In the genomic region with DNA sequence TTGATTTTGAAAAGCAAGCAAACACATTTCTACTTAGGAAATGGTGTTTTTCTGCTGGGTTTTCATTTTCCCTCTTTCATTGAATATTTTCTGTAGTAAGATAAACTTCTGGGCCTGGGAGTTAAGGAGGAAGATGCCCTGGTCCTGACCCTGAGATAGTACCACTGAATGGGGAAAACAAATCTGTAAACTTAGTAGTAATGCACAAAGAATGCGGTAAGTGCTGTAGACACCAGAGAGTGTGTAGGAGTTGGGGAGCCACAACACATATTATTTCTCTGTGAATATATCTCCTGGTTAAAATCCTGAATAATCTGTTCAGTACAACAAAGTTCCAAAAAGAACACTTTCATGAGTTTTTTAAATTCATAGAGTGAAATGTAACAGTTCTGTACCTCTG, we compare ENCODE assay signal across 20 cellular contexts.
A peak's percentile ranks its signal among the peaks of the same experiment; 100 is the strongest.
DNase-seq lines count a peak whose midpoint lies in the region; ATAC-seq and TF ChIP-seq lines count a peak whose summit lies in the region.
"Had no signal": no experiment of that assay in that cellular context is flagged by ENCODE, and none has a peak within 500 bp of the region (broad histone marks: within the 10 kb centered on the region; RNA-seq: fewer than 3 reads in every experiment).

No MANE protein-coding gene starts in this region.

- no peak for ATAC-seq in HG03520 (IDR thresholded peaks at IDR 0.05; ENCODE audit: unreplicated experiment)
- ATAC-seq: CD8-positive, alpha-beta T cell; heart right ventricle had no signal

- no peak overlapping the region for H3K4me3 ChIP-seq in mesenchymal stem cell (ENCODE audit: insufficient read depth in 1 of 2, low read depth in 1 of 2, low read length in 2 of 2)
- no peak overlapping the region for H3K4me3 ChIP-seq in WERI-Rb-1 (ENCODE audit: low read depth, low read length)
- H3K4me3 ChIP-seq: esophagus muscularis mucosa, heart right ventricle, right atrium auricular region, suprapubic skin had no signal

- in situ Hi-C loops in GM13976 (cut with MboI; ENCODE audit: low sequenced_read_pairs, unreplicated experiment): no loop called here

- H3K27me3 ChIP-seq in mesenchymal stem cell (ENCODE audit: control insufficient read depth in 1 of 2, insufficient read depth in 1 of 2, low read length in 2 of 2): no peaks in the 10 kb centered on the region
- H3K27me3 ChIP-seq in WERI-Rb-1 (ENCODE audit: insufficient read depth, low read depth, severe bottlenecking): no peaks in the 10 kb centered on the region
- H3K27me3 ChIP-seq: esophagus muscularis mucosa, heart right ventricle, right atrium auricular region, suprapubic skin had no signal

- no peak overlapping the region for H3K9ac ChIP-seq in mesenchymal stem cell (ENCODE audit: low read length)

- H4K91ac ChIP-seq in mesenchymal stem cell (ENCODE audit: low read length): no peak overlapping the region

- H2BK120ac ChIP-seq in mesenchymal stem cell (ENCODE audit: low read depth, low read length): no peak overlapping the region

- peak; percentile 43 for DNase-seq in AG08395 (ENCODE audit: low spot score)
- DNase-seq in HT-29 (ENCODE audit: low spot score): peak; percentile 1
- peak; percentile 96 for DNase-seq in amniotic epithelial cell (ENCODE audit: low read depth)
- DNase-seq in mesenchymal stem cell: peak; percentile 32
- no peak for DNase-seq in WERI-Rb-1
- no peak for DNase-seq in GM13976 (ENCODE audit: low spot score)
- DNase-seq in D341Med (ENCODE audit: low spot score): no peak
- DNase-seq: activated CD8-positive, alpha-beta memory T cell treated with anti-CD3 and anti-CD28 coated beads, Interleukin-2, amount 50 U/mL, for 48 hours; activated gamma-delta T cell; CD8-positive, alpha-beta T cell; DND-41; effector CD8-positive, alpha-beta T cell; heart right ventricle; NCI-H1930; nucleus accumbens; stimulated activated CD4-positive, alpha-beta T cell treated with anti-CD3 and anti-CD28 coated beads, Interleukin-15, amount 100 ng/mL, for 24 hours had no signal

- H2AFZ ChIP-seq in mesenchymal stem cell (ENCODE audit: low read depth, low read length): no peak overlapping the region

- no CpG with 5 or more reads among the region's 1 CpG for WGBS in mesenchymal stem cell

- no peak overlapping the region for H3K14ac ChIP-seq in mesenchymal stem cell (ENCODE audit: low read length in 2 of 2)

- H2BK5ac ChIP-seq in mesenchymal stem cell (ENCODE audit: low read depth, low read length, poor library complexity, severe bottlenecking): no peak overlapping the region

- no peak overlapping the region for H3K18ac ChIP-seq in mesenchymal stem cell (ENCODE audit: low read depth in 1 of 2, low read length in 2 of 2)

- no peaks in the 10 kb centered on the region for H3K79me1 ChIP-seq in mesenchymal stem cell (replicated peaks; ENCODE audit: low read length, poor library complexity, severe bottlenecking)

- no peak overlapping the region for H3K23ac ChIP-seq in mesenchymal stem cell (ENCODE audit: low read length in 2 of 2)

- H3K4ac ChIP-seq in mesenchymal stem cell (ENCODE audit: low read depth in 1 of 2, low read length in 2 of 2): no peak overlapping the region

- H2BK15ac ChIP-seq in mesenchymal stem cell (ENCODE audit: low read depth, poor library complexity, severe bottlenecking): no peak overlapping the region

- H3K27ac ChIP-seq in mesenchymal stem cell (ENCODE audit: low read length, poor library complexity, severe bottlenecking) (no peak overlapping the region), WERI-Rb-1 (no peak overlapping the region)
- H3K27ac ChIP-seq: esophagus muscularis mucosa, heart right ventricle, right atrium auricular region, suprapubic skin had no signal

- no peak overlapping the region for H4K8ac ChIP-seq in mesenchymal stem cell (ENCODE audit: low read length)

- no peak for TF ChIP-seq CTCF in WERI-Rb-1 (IDR thresholded peaks at IDR 0.05; ENCODE audit: low read depth, low read length)
- no peak for TF ChIP-seq CTCF in GM13976 (IDR thresholded peaks at IDR 0.05; ENCODE audit: borderline replicate concordance, control extremely low read depth, extremely low read depth, insufficient read depth, missing control alignments)

- H3K4me1 ChIP-seq in mesenchymal stem cell (ENCODE audit: control insufficient read depth, insufficient read depth, low read depth, low read length): peaks cover 3% of the 10 kb centered on the region
- H3K4me1 ChIP-seq: esophagus muscularis mucosa, heart right ventricle, right atrium auricular region, suprapubic skin had no signal

- no peak overlapping the region for H2AK5ac ChIP-seq in mesenchymal stem cell (ENCODE audit: low read length, severe bottlenecking)

- H3K9me3 ChIP-seq in mesenchymal stem cell (ENCODE audit: control insufficient read depth, low read length): peaks cover 8% of the 10 kb centered on the region
- no peaks in the 10 kb centered on the region for H3K9me3 ChIP-seq in WERI-Rb-1 (ENCODE audit: severe bottlenecking)
- H3K9me3 ChIP-seq: suprapubic skin had no signal

- no peak overlapping the region for H3K4me2 ChIP-seq in mesenchymal stem cell (ENCODE audit: low read length, poor library complexity, severe bottlenecking)

- no peak overlapping the region for H2BK12ac ChIP-seq in mesenchymal stem cell (ENCODE audit: low read length in 2 of 2)

- H3K36me3 ChIP-seq in mesenchymal stem cell (ENCODE audit: control insufficient read depth in 1 of 2, insufficient read depth in 2 of 2, low read depth in 1 of 2, low read length in 2 of 2): no peaks in the 10 kb centered on the region
- H3K36me3 ChIP-seq in WERI-Rb-1: no peaks in the 10 kb centered on the region
- H3K36me3 ChIP-seq: esophagus muscularis mucosa, heart right ventricle, right atrium auricular region, suprapubic skin had no signal

Comparison
In these comparisons a context has a peak if more than half of its experiments do, and no peak if none do; other contexts are left out.
1. DNase-seq: peak in AG08395 (single experiment), HT-29 (single experiment), amniotic epithelial cell (single experiment) and mesenchymal stem cell (single experiment); none in WERI-Rb-1 (single experiment), GM13976 (single experiment) and D341Med (single experiment).